Comparison of ENCODE assay signal across 14 cellular contexts in genomic region chr6:31125586-31126363, GRCh38. TPM values are rescaled to one million over a fixed set of nuclear protein-coding genes. Genes with fewer than 3 reads are reported as not detected.
A peak's percentile ranks its signal among the peaks of the same experiment; 100 is the strongest.
DNase-seq lines count a peak whose midpoint lies in the region; ATAC-seq and TF ChIP-seq lines count a peak whose summit lies in the region.
"Had no signal": no experiment of that assay in that cellular context is flagged by ENCODE, and none has a peak within 500 bp of the region (broad histone marks: within the 10 kb centered on the region; RNA-seq: fewer than 3 reads in every experiment).

No MANE protein-coding gene starts in this region.

- intact Hi-C loops in Panc1 (cut with micrococcal nuclease; ENCODE audit: unreplicated experiment) (no loop called here), CD14-positive monocyte (cut with micrococcal nuclease) (no loop called here)

- BruUV-seq in Panc1 (replicated peaks; lab: Mats Ljungman, UMichigan) = no TSS peak

- no peak overlapping the region for H3K4me3 Mint-ChIP-seq in nephron
- no peak overlapping the region for H3K4me3 Mint-ChIP-seq in CD14-positive monocyte
- H3K4me3 Mint-ChIP-seq: memory B cell had no signal

- peak; percentile 24; the same call in 1 of the 2 replicates for ATAC-seq in Panc1
- ATAC-seq in esophagus mucosa = peak; percentile 80

- in situ Hi-C loops in Panc1 (cut with HindIII; ENCODE audit: low pct_unique_long_range_greater_than_20kb, low sequenced_read_pairs) = no loop called here
- in situ Hi-C loops in ACHN (cut with HindIII; ENCODE audit: low pct_ligation_motif_present, low pct_unique_long_range_greater_than_20kb, low sequenced_read_pairs) = no loop called here

- H3K9me3 ChIP-seq in Panc1 (ENCODE audit: control insufficient read depth, insufficient read depth, low read depth, low read length) = no peaks in the 10 kb centered on the region
- H3K9me3 ChIP-seq: psoas muscle had no signal

- no peak for TF ChIP-seq CTCF in Panc1 (IDR thresholded peaks at IDR 0.05)
- TF ChIP-seq CTCF in nephron (IDR thresholded peaks at IDR 0.05; ENCODE audit: unreplicated experiment in 3 of 3) = no peak
- no peak for TF ChIP-seq CTCF in CD14-positive monocyte (IDR thresholded peaks at IDR 0.05)

- H3K4me1 ChIP-seq in Panc1 (ENCODE audit: control insufficient read depth, insufficient read depth, low read length) = peaks cover 20% of the 10 kb centered on the region

- DNase-seq in Daoy (ENCODE audit: low read depth) = peak; percentile 71
- no peak for DNase-seq in Panc1 (ENCODE audit: low read depth, low spot score)
- DNase-seq in NCI-H1436 treated with DMSO at 0.1 percent for 48 hours (lab: John Stamatoyannopoulos, UW) = no peak
- DNase-seq in T-helper 9 cell = no peak
- DNase-seq in CD14-positive monocyte (ENCODE audit: low spot score) = no peak
- no peak for DNase-seq in ACHN
- DNase-seq: activated T-cell treated with anti-CD3 and anti-CD28 coated beads for 4 hours, WERI-Rb-1 had no signal

- H3K36me3 Mint-ChIP-seq in nephron (ENCODE audit: low read depth) = no peaks in the 10 kb centered on the region
- no peaks in the 10 kb centered on the region for H3K36me3 Mint-ChIP-seq in CD14-positive monocyte
- H3K36me3 Mint-ChIP-seq: memory B cell had no signal

- H3K27me3 ChIP-seq in Panc1 (ENCODE audit: control insufficient read depth, insufficient read depth, low read length) = peaks cover 2% of the 10 kb centered on the region; the same call in 1 of the 2 replicates

- H3K27ac ChIP-seq in Panc1 (ENCODE audit: low read length) = no peak overlapping the region
- H3K27ac ChIP-seq: psoas muscle, WERI-Rb-1 had no signal

- CTCF ChIA-PET in Panc1 (lab: Charles Lee) = interaction anchor here (0.6 kb wide), 1 partner anchor 32 kb away, joined by 3 read pairs; no protein-coding TSS in a partner anchor

- POLR2A ChIA-PET in Panc1 (lab: Charles Lee) = interaction anchor here (0.7 kb wide), 1 partner anchor 212 kb away, joined by 3 read pairs; no protein-coding TSS in a partner anchor

- H3K27me3 Mint-ChIP-seq in nephron (ENCODE audit: low read depth) (peaks cover 27% of the 10 kb centered on the region), CD14-positive monocyte (ENCODE audit: low read depth in 3 of 3) (peaks cover 4 to 10% (median 7%) of the 10 kb centered on the region in 3 donors)

- H3K9me3 Mint-ChIP-seq in nephron = no peaks in the 10 kb centered on the region
- H3K9me3 Mint-ChIP-seq in CD14-positive monocyte = peaks cover 0 to 2% (median 0%) of the 10 kb centered on the region in 7 donors
- H3K9me3 Mint-ChIP-seq: memory B cell had no signal

- H3K27ac Mint-ChIP-seq in nephron (peak overlapping the region in 2 of 3 experiments; percentile 71 to 79), CD14-positive monocyte (no peak overlapping the region)
- H3K27ac Mint-ChIP-seq: memory B cell had no signal

- H3K4me3 ChIP-seq in Panc1 (ENCODE audit: low read depth in 2 of 2, low read length in 2 of 2) = no peak overlapping the region
- H3K4me3 ChIP-seq: cardiac muscle cell, psoas muscle had no signal

- H3K36me3 ChIP-seq in Panc1 (ENCODE audit: control insufficient read depth, insufficient read depth, low read length) = no peaks in the 10 kb centered on the region
- H3K36me3 ChIP-seq: cardiac muscle cell, WERI-Rb-1 had no signal

- H3K4me1 Mint-ChIP-seq in nephron (peaks cover 44% of the 10 kb centered on the region), CD14-positive monocyte (peaks cover 8% of the 10 kb centered on the region)

RNA-seq across cellular contexts. Expression of gene CDSN, which starts 5.5 kb away (rescaled TPM):
- not detected in 2 replicates for total RNA-seq in Daoy (2014; rRNA removed; shearing (Covaris generic))
- total RNA-seq in Panc1 (2021; ENCODE audit: unreplicated experiment) (not detected), esophagus mucosa (0.08 TPM)
- not detected for polyA plus RNA-seq in Panc1 (2012; ENCODE audit: insufficient read length)
- polyA plus RNA-seq in CD14-positive monocyte = not detected
- total RNA-seq: cardiac muscle cell, OCI-LY7, psoas muscle had no signal
- polyA plus RNA-seq: cardiac muscle cell, psoas muscle had no signal

RNA-seq across cellular contexts. Expression of gene PSORS1C1, which starts 11.2 kb away (rescaled TPM):
- 0.23 and 1.5 TPM in 2 replicates for total RNA-seq in Daoy (2014; rRNA removed; shearing (Covaris generic))
- total RNA-seq in Panc1 (2021; ENCODE audit: unreplicated experiment) = 2.9 TPM
- polyA plus RNA-seq in Panc1 (2012; ENCODE audit: insufficient read length) = 2.3 TPM
- 0.20 TPM for total RNA-seq in esophagus mucosa
- not detected for polyA plus RNA-seq in CD14-positive monocyte
- total RNA-seq: cardiac muscle cell, OCI-LY7 had no signal
- polyA plus RNA-seq: cardiac muscle cell had no signal

RNA-seq across cellular contexts. Expression of gene PSORS1C2, which starts 13.1 kb away (rescaled TPM):
- not detected in 2 replicates for total RNA-seq in Daoy (2014; rRNA removed; shearing (Covaris generic))
- total RNA-seq in Panc1 (2021; ENCODE audit: unreplicated experiment) (not detected), esophagus mucosa (0.40 TPM)
- polyA plus RNA-seq in Panc1 (2012; ENCODE audit: insufficient read length) = 0.19 TPM
- polyA plus RNA-seq in CD14-positive monocyte = not detected
- total RNA-seq: cardiac muscle cell, OCI-LY7, psoas muscle had no signal
- polyA plus RNA-seq: cardiac muscle cell, psoas muscle had no signal

RNA-seq across cellular contexts. Expression of gene C6orf15, which starts 13.4 kb away (rescaled TPM):
- not detected in 2 replicates for total RNA-seq in Daoy (2014; rRNA removed; shearing (Covaris generic))
- total RNA-seq in Panc1 (2021; ENCODE audit: unreplicated experiment) (not detected), esophagus mucosa (not detected)
- polyA plus RNA-seq in Panc1 (2012; ENCODE audit: insufficient read length) = not detected
- not detected for polyA plus RNA-seq in CD14-positive monocyte
- total RNA-seq: cardiac muscle cell, OCI-LY7, psoas muscle had no signal
- polyA plus RNA-seq: cardiac muscle cell, psoas muscle had no signal

RNA-seq across cellular contexts. Expression of gene CCHCR1, which starts 31.8 kb away (rescaled TPM):
- 41.5 and 42.0 TPM in 2 replicates for total RNA-seq in Daoy (2014; rRNA removed; shearing (Covaris generic))
- 37.1 TPM for total RNA-seq in Panc1 (2021; ENCODE audit: unreplicated experiment)
- 35.5 TPM for polyA plus RNA-seq in Panc1 (2012; ENCODE audit: insufficient read length)
- total RNA-seq in esophagus mucosa = 11.1 TPM
- polyA plus RNA-seq in CD14-positive monocyte = 1 to 10 TPM; 2.2 to 2.8 TPM

Comparison
In these comparisons a context has a peak if more than half of its experiments do, and no peak if none do; other contexts are left out.
1. H3K27ac Mint-ChIP-seq: peak in nephron (2 of 3); none in CD14-positive monocyte (0 of 7).